In the genomic region with DNA sequence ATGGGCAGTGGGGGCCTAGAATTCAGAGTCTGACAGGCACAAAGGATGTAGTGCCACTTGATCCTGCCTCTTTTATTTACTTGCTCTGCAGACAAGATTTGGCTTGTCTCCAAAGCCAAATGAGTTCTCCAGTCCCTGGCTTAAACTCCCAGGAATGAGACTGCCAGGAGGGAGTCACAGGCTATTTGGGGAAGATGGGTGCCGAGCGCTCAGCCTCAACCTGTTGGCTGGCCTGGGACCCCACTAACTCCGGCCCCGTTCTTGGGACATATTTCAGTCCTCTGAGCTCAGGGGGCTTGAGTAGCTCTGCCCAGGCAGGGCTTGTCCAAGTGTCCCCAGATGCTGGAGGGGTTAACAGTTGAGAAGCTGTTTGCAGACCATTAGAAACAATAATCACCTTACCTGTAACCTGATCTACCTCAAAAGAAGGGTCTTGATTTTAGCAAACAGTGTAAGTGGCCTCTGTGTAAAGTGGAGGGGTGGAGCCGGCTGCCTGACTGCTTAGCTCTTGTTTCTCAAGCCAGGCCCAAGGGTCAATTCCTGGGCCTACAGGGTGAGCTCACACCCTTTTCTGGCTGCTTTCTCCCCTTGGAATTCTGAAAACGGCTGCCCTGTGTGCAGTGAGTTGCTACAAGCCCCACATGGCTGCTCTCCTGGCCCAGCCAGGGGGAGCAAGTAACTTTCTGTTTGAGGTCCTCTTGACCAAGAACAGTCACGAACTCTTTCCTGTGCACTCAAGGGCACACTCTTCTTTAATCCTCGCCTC, we compare ENCODE assay signal across 9 cellular contexts. TPM values are rescaled to one million over a fixed set of nuclear protein-coding genes. Genes with fewer than 3 reads are reported as not detected.
DNase-seq lines count a peak whose midpoint lies in the region; ATAC-seq and TF ChIP-seq lines count a peak whose summit lies in the region.
"Had no signal": no experiment of that assay in that cellular context is flagged by ENCODE, and none has a peak within 500 bp of the region (broad histone marks: within the 10 kb centered on the region; RNA-seq: fewer than 3 reads in every experiment).

No MANE protein-coding gene starts in this region.

- H3K27ac ChIP-seq in GM23338 (ENCODE audit: low read depth): peak overlapping the region; percentile 93

- in situ Hi-C loops in KBM-7 (cut with MboI; ENCODE audit: low pct_unique_long_range_greater_than_20kb, low sequenced_read_pairs): no loop called here

- H3K4me1 Mint-ChIP-seq in GM23338 (peaks cover 27% of the 10 kb centered on the region), neural crest cell (peaks cover 8% of the 10 kb centered on the region)

- no peaks in the 10 kb centered on the region for H3K36me3 ChIP-seq in GM23338 (ENCODE audit: insufficient read depth)

- H3K4me3 ChIP-seq in GM23338: no peak overlapping the region

- H3F3A ChIP-seq in GM23338 (replicated peaks; ENCODE audit: low read depth): 0 out of 2 replicates have a peak, but pooled peaks cover 6% of the 10 kb centered on the region

- no peaks in the 10 kb centered on the region; the same call in 2 of the 3 replicates for H3K9me3 Mint-ChIP-seq in GM23338
- no peaks in the 10 kb centered on the region for H3K9me3 Mint-ChIP-seq in neural crest cell

- peak overlapping the region; percentile 24; the same call in 1 of the 2 replicates for H2AFZ ChIP-seq in GM23338

- H3K27me3 Mint-ChIP-seq in GM23338 (ENCODE audit: insufficient read depth, low read depth, poor library complexity): peaks cover 8% of the 10 kb centered on the region
- no peaks in the 10 kb centered on the region for H3K27me3 Mint-ChIP-seq in neural crest cell (ENCODE audit: low read depth)

- no peak overlapping the region for H3K4me3 Mint-ChIP-seq in GM23338
- H3K4me3 Mint-ChIP-seq in neural crest cell: no peak overlapping the region

- ATAC-seq in GM23338 (peak; percentile 90), HG03439 (IDR thresholded peaks at IDR 0.05; ENCODE audit: unreplicated experiment) (no peak), HG02970 (IDR thresholded peaks at IDR 0.05; ENCODE audit: low FRiP score, unreplicated experiment) (no peak)

- H3K4me2 ChIP-seq in GM23338: peak overlapping the region; percentile 60

- H3K79me2 ChIP-seq in GM23338 (replicated peaks; ENCODE audit: insufficient read depth): no peaks in the 10 kb centered on the region

- DNase-seq in GM23338 (ENCODE audit: low spot score) (peak; percentile 75), NCI-H345 (lab: John Stamatoyannopoulos, UW) (peak; percentile 88), fibroblast of gingiva (ENCODE audit: low read depth) (peak; percentile 10), neural crest cell (ENCODE audit: low read depth, low spot score) (no peak), hepatic stellate cell (ENCODE audit: low spot score) (no peak), KBM-7 (no peak)
- DNase-seq: activated naive CD4-positive, alpha-beta T cell treated with anti-CD3 and anti-CD28 coated beads, Interleukin-2, amount 50 U/mL, for 16 hours had no signal

- H3K9me2 ChIP-seq in GM23338 (ENCODE audit: insufficient read depth): peaks cover 3% of the 10 kb centered on the region; the same call in 1 of the 2 replicates

- peaks cover 31% of the 10 kb centered on the region for H3K4me1 ChIP-seq in GM23338 (ENCODE audit: insufficient read depth)

- no peaks in the 10 kb centered on the region for H4K20me1 ChIP-seq in GM23338 (replicated peaks; ENCODE audit: insufficient read depth)

- TF ChIP-seq CTCF in GM23338 (conservative IDR thresholded peaks at IDR 0.05; ENCODE audit: low read depth in 2 of 2) (no peak), neural crest cell (conservative IDR thresholded peaks at IDR 0.05) (no peak)

- no peaks in the 10 kb centered on the region for H3K27me3 ChIP-seq in GM23338 (ENCODE audit: insufficient read depth)

- H3K27ac Mint-ChIP-seq in GM23338 (peak overlapping the region; percentile 94), neural crest cell (ENCODE audit: unreplicated experiment) (peak overlapping the region; percentile 81)

- H3K36me3 Mint-ChIP-seq in GM23338 (ENCODE audit: low read depth): no peaks in the 10 kb centered on the region
- no peaks in the 10 kb centered on the region for H3K36me3 Mint-ChIP-seq in neural crest cell (ENCODE audit: low read depth)

TF ChIP-seq in GM23338, 12 proteins besides CTCF, POLR2A, EP300 and RAD21 (continues in another document):
- TF ChIP-seq ZNF331 (CRISPR knock-in tag; IDR thresholded peaks at IDR 0.05; ENCODE audit: low read depth) (no peak), STAT1 (IDR thresholded peaks at IDR 0.05; ENCODE audit: unreplicated experiment) (no peak), EZH2phosphoT487 (IDR thresholded peaks at IDR 0.05; ENCODE audit: unreplicated experiment) (no peak), EZH2 (IDR thresholded peaks at IDR 0.05; ENCODE audit: low read depth, unreplicated experiment) (no peak)
- TF ChIP-seq, protein P1, sequence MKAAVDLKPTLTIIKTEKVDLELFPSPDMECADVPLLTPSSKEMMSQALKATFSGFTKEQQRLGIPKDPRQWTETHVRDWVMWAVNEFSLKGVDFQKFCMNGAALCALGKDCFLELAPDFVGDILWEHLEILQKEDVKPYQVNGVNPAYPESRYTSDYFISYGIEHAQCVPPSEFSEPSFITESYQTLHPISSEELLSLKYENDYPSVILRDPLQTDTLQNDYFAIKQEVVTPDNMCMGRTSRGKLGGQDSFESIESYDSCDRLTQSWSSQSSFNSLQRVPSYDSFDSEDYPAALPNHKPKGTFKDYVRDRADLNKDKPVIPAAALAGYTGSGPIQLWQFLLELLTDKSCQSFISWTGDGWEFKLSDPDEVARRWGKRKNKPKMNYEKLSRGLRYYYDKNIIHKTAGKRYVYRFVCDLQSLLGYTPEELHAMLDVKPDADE (IDR thresholded peaks at IDR 0.05): no peak
- TF ChIP-seq, protein P2, sequence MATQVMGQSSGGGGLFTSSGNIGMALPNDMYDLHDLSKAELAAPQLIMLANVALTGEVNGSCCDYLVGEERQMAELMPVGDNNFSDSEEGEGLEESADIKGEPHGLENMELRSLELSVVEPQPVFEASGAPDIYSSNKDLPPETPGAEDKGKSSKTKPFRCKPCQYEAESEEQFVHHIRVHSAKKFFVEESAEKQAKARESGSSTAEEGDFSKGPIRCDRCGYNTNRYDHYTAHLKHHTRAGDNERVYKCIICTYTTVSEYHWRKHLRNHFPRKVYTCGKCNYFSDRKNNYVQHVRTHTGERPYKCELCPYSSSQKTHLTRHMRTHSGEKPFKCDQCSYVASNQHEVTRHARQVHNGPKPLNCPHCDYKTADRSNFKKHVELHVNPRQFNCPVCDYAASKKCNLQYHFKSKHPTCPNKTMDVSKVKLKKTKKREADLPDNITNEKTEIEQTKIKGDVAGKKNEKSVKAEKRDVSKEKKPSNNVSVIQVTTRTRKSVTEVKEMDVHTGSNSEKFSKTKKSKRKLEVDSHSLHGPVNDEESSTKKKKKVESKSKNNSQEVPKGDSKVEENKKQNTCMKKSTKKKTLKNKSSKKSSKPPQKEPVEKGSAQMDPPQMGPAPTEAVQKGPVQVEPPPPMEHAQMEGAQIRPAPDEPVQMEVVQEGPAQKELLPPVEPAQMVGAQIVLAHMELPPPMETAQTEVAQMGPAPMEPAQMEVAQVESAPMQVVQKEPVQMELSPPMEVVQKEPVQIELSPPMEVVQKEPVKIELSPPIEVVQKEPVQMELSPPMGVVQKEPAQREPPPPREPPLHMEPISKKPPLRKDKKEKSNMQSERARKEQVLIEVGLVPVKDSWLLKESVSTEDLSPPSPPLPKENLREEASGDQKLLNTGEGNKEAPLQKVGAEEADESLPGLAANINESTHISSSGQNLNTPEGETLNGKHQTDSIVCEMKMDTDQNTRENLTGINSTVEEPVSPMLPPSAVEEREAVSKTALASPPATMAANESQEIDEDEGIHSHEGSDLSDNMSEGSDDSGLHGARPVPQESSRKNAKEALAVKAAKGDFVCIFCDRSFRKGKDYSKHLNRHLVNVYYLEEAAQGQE (IDR thresholded peaks at IDR 0.05; ENCODE audit: unreplicated experiment): no peak

RNA-seq across cellular contexts. Expression of a gene that starts 27.1 kb away (rescaled TPM):
- total RNA-seq in GM23338 (2014; rRNA removed; shearing (Covaris generic)): 80.5 and 94.8 TPM in 2 replicates
- 28.1 and 32.3 TPM in 2 replicates for polyA plus RNA-seq in GM23338 (2016; fragmentation: Nextera tagmentation; extraction: Ambion mirVana)
- total RNA-seq in neural crest cell: 2.4 and 2.5 TPM in 2 replicates

Comparison
In these comparisons a context has a peak if more than half of its experiments do, and no peak if none do; other contexts are left out.
1. DNase-seq: peak in GM23338 (single experiment), NCI-H345 (single experiment) and fibroblast of gingiva (single experiment); none in neural crest cell (single experiment), hepatic stellate cell (single experiment) and KBM-7 (single experiment).
2. RNA of a gene that starts 27.1 kb away (total RNA-seq): 80.5 to 94.8 TPM in GM23338; 2.4 to 2.5 TPM in neural crest cell; every median in the first group is over 10 times any median in the second.